ENCODE assay signal across 8 cellular contexts in the genomic region with DNA sequence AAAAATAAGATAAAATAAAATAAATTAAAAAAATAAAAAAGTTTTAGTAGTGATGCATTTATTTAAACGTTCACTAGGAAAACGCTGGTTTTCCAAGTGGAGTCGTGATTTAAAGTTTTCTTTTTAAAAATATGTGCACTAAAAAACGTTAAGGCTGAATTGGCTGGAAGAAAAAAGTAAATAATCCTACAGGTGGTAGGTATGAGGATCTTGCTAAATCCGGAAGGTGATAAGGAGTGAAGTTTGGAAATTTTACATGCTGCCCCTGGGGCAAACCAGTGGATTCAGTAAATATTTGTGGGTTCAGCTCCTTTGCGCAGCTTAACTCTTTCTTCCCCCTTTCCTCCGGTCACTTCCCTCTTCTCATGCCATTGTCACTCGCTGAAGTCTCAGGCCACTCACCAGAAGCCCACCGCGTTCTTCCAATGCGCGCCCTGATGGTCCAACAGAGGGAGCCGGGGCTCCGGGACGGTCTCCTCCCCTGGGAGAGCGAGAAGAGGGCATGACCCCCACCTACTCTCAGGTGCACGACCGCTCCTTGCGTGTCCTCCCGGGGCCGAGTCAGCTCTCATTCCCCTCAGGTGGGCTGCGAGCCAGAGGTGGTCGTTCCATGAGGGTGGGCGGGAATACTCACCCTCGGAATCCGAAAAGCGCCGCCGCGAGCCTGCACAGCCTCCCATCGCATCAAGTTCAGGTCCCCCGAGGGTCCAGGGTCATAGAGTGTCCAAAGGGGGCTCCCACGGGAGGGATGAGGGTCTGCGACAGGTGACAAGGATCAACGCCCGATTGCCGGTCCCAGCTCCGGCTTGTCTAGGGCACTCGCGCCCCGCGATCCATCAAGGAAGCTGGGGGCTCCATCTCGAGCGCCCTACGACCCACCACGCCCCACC. TPM values are rescaled to one million over a fixed set of nuclear protein-coding genes. Genes with fewer than 3 reads are reported as not detected.
DNase-seq lines count a peak whose midpoint lies in the region; ATAC-seq and TF ChIP-seq lines count a peak whose summit lies in the region.

No MANE protein-coding gene starts in this region.

- CTCF ChIA-PET in WTC11 (lab: Charles Lee) = interaction anchor here (1.0 to 1.2 kb wide), 2 partner anchors 57 to 58 kb away, joined by 3 read pairs; no protein-coding TSS in a partner anchor

- no peak for TF ChIP-seq EP300 in Ishikawa (IDR thresholded peaks at IDR 0.05; ENCODE audit: borderline replicate concordance)

- ATAC-seq in WTC11 (peak; percentile 67), GM18858 (IDR thresholded peaks at IDR 0.05; ENCODE audit: unreplicated experiment) (no peak)

- peak; percentile 7; the same call in 1 of the 2 replicates for TF ChIP-seq RAD21 in Ishikawa (IDR thresholded peaks at IDR 0.05; ENCODE audit: low read depth)

- H3K27ac Mint-ChIP-seq in WTC11 (no peak overlapping the region; the same call in 1 of the 2 replicates), nephron (peak overlapping the region; percentile 100)

- H3K4me3 ChIP-seq in AG09309 (ENCODE audit: control insufficient read depth, low read depth, low read length) = peak overlapping the region; percentile 94
- H3K4me3 ChIP-seq in fibroblast of mammary gland (ENCODE audit: control insufficient read depth, low read depth, low read length) = peak overlapping the region; percentile 97

- no peak for DNase-seq in AG09309 (ENCODE audit: low read depth)
- peak; percentile 60 for DNase-seq in WTC11 (ENCODE audit: low spot score)
- DNase-seq in fibroblast of mammary gland (ENCODE audit: low read depth) = no peak
- DNase-seq in activated gamma-delta T cell treated with Interleukin-2 at 50 U/mL for 16 hours = no peak

- H3K27me3 Mint-ChIP-seq in WTC11 (ENCODE audit: low read depth) = peaks cover 20% of the 10 kb centered on the region
- peaks cover 7% of the 10 kb centered on the region for H3K27me3 Mint-ChIP-seq in nephron (ENCODE audit: low read depth)

- TF ChIP-seq CTCF in AG09309 (IDR thresholded peaks at IDR 0.05; ENCODE audit: control insufficient read depth, insufficient read depth, low read depth, low read length, missing control alignments) (peak; percentile 41), GM12872 (IDR thresholded peaks at IDR 0.05; ENCODE audit: insufficient read depth, low read depth, low read length) (0 out of 3 replicates have a peak, but pooled peaks have one; percentile 16), WTC11 (IDR thresholded peaks at IDR 0.05) (no peak), fibroblast of mammary gland (conservative IDR thresholded peaks at IDR 0.05; ENCODE audit: control insufficient read depth, insufficient read depth, low read depth, low read length) (peak; percentile 25), nephron (IDR thresholded peaks at IDR 0.05; ENCODE audit: unreplicated experiment in 3 of 3) (peak in 2 of 3 experiments; percentile 18 to 24)

- H3K4me1 Mint-ChIP-seq in WTC11 (no peaks in the 10 kb centered on the region), nephron (no peaks in the 10 kb centered on the region)

- H3K9me3 Mint-ChIP-seq in WTC11 (no peaks in the 10 kb centered on the region), nephron (no peaks in the 10 kb centered on the region)

- H3K36me3 Mint-ChIP-seq in WTC11 (no peaks in the 10 kb centered on the region; the same call in 1 of the 2 replicates), nephron (ENCODE audit: low read depth) (peaks cover 13% of the 10 kb centered on the region)

- POLR2A ChIA-PET in WTC11 (lab: Charles Lee) = interaction anchor here (0.5 kb wide), 1 partner anchor 188 kb away, joined by 4 read pairs; no protein-coding TSS in a partner anchor

- H3K4me3 Mint-ChIP-seq in WTC11 (peak overlapping the region; percentile 93), nephron (peak overlapping the region; percentile 99 to 100 (median 99))

TF ChIP-seq in Ishikawa, 13 proteins besides CTCF, POLR2A, EP300 and RAD21:
- TF ChIP-seq TAF1 (IDR thresholded peaks at IDR 0.05; ENCODE audit: low read depth) = no peak
- peak; percentile 98 for TF ChIP-seq ZBTB7A (IDR thresholded peaks at IDR 0.05; ENCODE audit: low read depth)
TF ChIP-seq in Ishikawa: peak in this region for 1.

TF ChIP-seq in WTC11, 78 proteins besides CTCF, POLR2A, EP300 and RAD21:
- no peak for TF ChIP-seq ZNF219 (CRISPR knock-in tag; IDR thresholded peaks at IDR 0.05; ENCODE audit: borderline replicate concordance)
- 0 out of 2 replicates have a peak, but pooled peaks have one; percentile 7 for TF ChIP-seq SP1 (CRISPR knock-in tag; conservative IDR thresholded peaks at IDR 0.05)
- TF ChIP-seq, protein P1, sequence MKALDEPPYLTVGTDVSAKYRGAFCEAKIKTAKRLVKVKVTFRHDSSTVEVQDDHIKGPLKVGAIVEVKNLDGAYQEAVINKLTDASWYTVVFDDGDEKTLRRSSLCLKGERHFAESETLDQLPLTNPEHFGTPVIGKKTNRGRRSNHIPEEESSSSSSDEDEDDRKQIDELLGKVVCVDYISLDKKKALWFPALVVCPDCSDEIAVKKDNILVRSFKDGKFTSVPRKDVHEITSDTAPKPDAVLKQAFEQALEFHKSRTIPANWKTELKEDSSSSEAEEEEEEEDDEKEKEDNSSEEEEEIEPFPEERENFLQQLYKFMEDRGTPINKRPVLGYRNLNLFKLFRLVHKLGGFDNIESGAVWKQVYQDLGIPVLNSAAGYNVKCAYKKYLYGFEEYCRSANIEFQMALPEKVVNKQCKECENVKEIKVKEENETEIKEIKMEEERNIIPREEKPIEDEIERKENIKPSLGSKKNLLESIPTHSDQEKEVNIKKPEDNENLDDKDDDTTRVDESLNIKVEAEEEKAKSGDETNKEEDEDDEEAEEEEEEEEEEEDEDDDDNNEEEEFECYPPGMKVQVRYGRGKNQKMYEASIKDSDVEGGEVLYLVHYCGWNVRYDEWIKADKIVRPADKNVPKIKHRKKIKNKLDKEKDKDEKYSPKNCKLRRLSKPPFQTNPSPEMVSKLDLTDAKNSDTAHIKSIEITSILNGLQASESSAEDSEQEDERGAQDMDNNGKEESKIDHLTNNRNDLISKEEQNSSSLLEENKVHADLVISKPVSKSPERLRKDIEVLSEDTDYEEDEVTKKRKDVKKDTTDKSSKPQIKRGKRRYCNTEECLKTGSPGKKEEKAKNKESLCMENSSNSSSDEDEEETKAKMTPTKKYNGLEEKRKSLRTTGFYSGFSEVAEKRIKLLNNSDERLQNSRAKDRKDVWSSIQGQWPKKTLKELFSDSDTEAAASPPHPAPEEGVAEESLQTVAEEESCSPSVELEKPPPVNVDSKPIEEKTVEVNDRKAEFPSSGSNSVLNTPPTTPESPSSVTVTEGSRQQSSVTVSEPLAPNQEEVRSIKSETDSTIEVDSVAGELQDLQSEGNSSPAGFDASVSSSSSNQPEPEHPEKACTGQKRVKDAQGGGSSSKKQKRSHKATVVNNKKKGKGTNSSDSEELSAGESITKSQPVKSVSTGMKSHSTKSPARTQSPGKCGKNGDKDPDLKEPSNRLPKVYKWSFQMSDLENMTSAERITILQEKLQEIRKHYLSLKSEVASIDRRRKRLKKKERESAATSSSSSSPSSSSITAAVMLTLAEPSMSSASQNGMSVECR (CRISPR knock-in tag; IDR thresholded peaks at IDR 0.05; ENCODE audit: borderline replicate concordance) = peak; percentile 26; the same call in 1 of the 2 replicates
- 0 out of 2 replicates have a peak, but pooled peaks have one; percentile 25 for TF ChIP-seq NFYB (CRISPR knock-in tag; conservative IDR thresholded peaks at IDR 0.05; ENCODE audit: low read depth)

RNA-seq across cellular contexts. Expression of a gene that starts 0.5 kb away (rescaled TPM):
- 20.9 to 23.9 TPM (median 22.3 TPM) in 3 replicates for total RNA-seq in WTC11 (2021)

RNA-seq across cellular contexts. Expression of a gene that starts 3.1 kb away (rescaled TPM):
- total RNA-seq in WTC11 (2021) = 0.09 to 0.11 TPM in 2 of 3 replicates, not detected in the other

RNA-seq across cellular contexts. Expression of a gene that starts 15.3 kb away (rescaled TPM):
- not detected in 3 replicates for total RNA-seq in WTC11 (2021)

RNA-seq across cellular contexts. Expression of a gene that starts 19.2 kb away (rescaled TPM):
- 0.33 to 0.92 TPM (median 0.66 TPM) in 3 replicates for total RNA-seq in WTC11 (2021)

RNA-seq across cellular contexts. Expression of a gene that starts 47.4 kb away (rescaled TPM):
- total RNA-seq in WTC11 (2021) = 0.33 to 1.1 TPM (median 0.66 TPM) in 3 replicates
